ENCODE assay signal across 8 cellular contexts in genomic region chr9:6681957-6682501, GRCh38. TPM values are rescaled to one million over a fixed set of nuclear protein-coding genes. Genes with fewer than 3 reads are reported as not detected.
DNase-seq lines count a peak whose midpoint lies in the region; ATAC-seq and TF ChIP-seq lines count a peak whose summit lies in the region.

No MANE protein-coding gene starts in this region.

- no peaks in the 10 kb centered on the region for H3K27me3 Mint-ChIP-seq in activated T-cell treated with anti-CD3 and anti-CD28 coated beads, Interleukin-2, amount 50 U/mL, for 4 hours (ENCODE audit: low read depth)

- TF ChIP-seq CTCF in adrenal gland (IDR thresholded peaks at IDR 0.05) (no peak), testis (IDR thresholded peaks at IDR 0.05) (no peak)

- H3K27ac ChIP-seq in adrenal gland (peak overlapping the region; percentile 96 to 99 (median 99)), testis (peak overlapping the region; percentile 93 to 95)

- no peaks in the 10 kb centered on the region for H3K9me3 Mint-ChIP-seq in activated T-cell treated with anti-CD3 and anti-CD28 coated beads, Interleukin-2, amount 50 U/mL, for 4 hours

- H3K4me1 Mint-ChIP-seq in activated T-cell treated with anti-CD3 and anti-CD28 coated beads, Interleukin-2, amount 50 U/mL, for 4 hours (ENCODE audit: low read depth) = peaks cover 15% of the 10 kb centered on the region

- DNase-seq in activated T-cell treated with anti-CD3 and anti-CD28 coated beads, Interleukin-2, amount 50 U/mL, for 4 hours = no peak
- DNase-seq in activated T-cell treated with anti-CD3 and anti-CD28 coated beads, Interleukin-2, amount 50 U/mL, for 48 hours = no peak
- DNase-seq in adrenal gland (peak in 2 of 7 donors; percentile 20 to 29), left lobe of liver (ENCODE audit: low spot score) (no peak), testis (no peak), COR-L47 (lab: John Stamatoyannopoulos, UW) (no peak)

- intact Hi-C loops in adrenal gland (cut with DNase I) = no loop called here
- intact Hi-C loops in testis (cut with DNase I; ENCODE audit: low total_unique reads) = no loop called here

- 42 to 47% (median 45%) methylated on average over 15 of the region's 15 CpGs for WGBS in adrenal gland, 4 donors
- 18 to 29% methylated on average over 15 of the region's 15 CpGs for WGBS in testis, 2 donors

- H3K4me3 ChIP-seq in adrenal gland (peak overlapping the region; percentile 49 to 72 (median 60)), testis (peak overlapping the region; percentile 75 to 90)

- no peaks in the 10 kb centered on the region for H3K36me3 Mint-ChIP-seq in activated T-cell treated with anti-CD3 and anti-CD28 coated beads, Interleukin-2, amount 50 U/mL, for 4 hours (ENCODE audit: insufficient read depth)

- H3K36me3 ChIP-seq in adrenal gland (replicated peaks in 1 of 2) = no peaks in the 10 kb centered on the region
- no peaks in the 10 kb centered on the region for H3K36me3 ChIP-seq in testis (ENCODE audit: low read depth, missing control alignments)

- H3K9me3 ChIP-seq in adrenal gland (replicated peaks in 1 of 3) = no peaks in the 10 kb centered on the region
- no peaks in the 10 kb centered on the region for H3K9me3 ChIP-seq in testis

- H3K4me3 Mint-ChIP-seq in activated T-cell treated with anti-CD3 and anti-CD28 coated beads, Interleukin-2, amount 50 U/mL, for 4 hours = peak overlapping the region; percentile 92

- TF ChIP-seq POLR2A in adrenal gland (IDR thresholded peaks at IDR 0.05) (no peak), testis (IDR thresholded peaks at IDR 0.05) (no peak)

- no peak for ATAC-seq in activated T-cell treated with anti-CD3 and anti-CD28 coated beads, Interleukin-2, amount 50 U/mL, for 4 hours
- peak; percentile 0 for ATAC-seq in left lobe of liver
- ATAC-seq in GM19463 (IDR thresholded peaks at IDR 0.05; ENCODE audit: unreplicated experiment) = no peak
- ATAC-seq in GM18519 (IDR thresholded peaks at IDR 0.05; ENCODE audit: low FRiP score, unreplicated experiment) = no peak

- H3K4me1 ChIP-seq in adrenal gland (replicated peaks in 1 of 2) (peaks cover 9 to 21% of the 10 kb centered on the region in 2 donors), testis (peaks cover 3% of the 10 kb centered on the region)

- no peaks in the 10 kb centered on the region for H3K27me3 ChIP-seq in adrenal gland
- no peaks in the 10 kb centered on the region for H3K27me3 ChIP-seq in testis

RNA-seq across cellular contexts. Expression of gene GLDC, which starts 36.5 kb away (rescaled TPM):
- total RNA-seq in activated T-cell treated with anti-CD3 and anti-CD28 coated beads, Interleukin-2, amount 50 U/mL, for 4 hours = 1 to 10 TPM in 2 of 3 donors, under 1 TPM in 1; 0.63 to 3.6 (median 3.5) TPM
- 1 to 10 TPM in 1 of 8 donors, under 1 TPM in 5, not detected in 2; 0.14 to 1.3 (median 0.68) TPM for total RNA-seq in adrenal gland
- polyA plus RNA-seq in adrenal gland = under 1 TPM; 0.16 to 0.27 (median 0.16) TPM
- 112 TPM for total RNA-seq in left lobe of liver
- total RNA-seq in testis = 10 to 100 TPM; 11.4 to 12.3 TPM
- 12.2 TPM for polyA plus RNA-seq in testis (ENCODE audit: insufficient read depth, low read depth, low replicate concordance)
